In genomic region chr9:70228098-70228497, GRCh38 we compare ENCODE assay signal across 16 cellular contexts.
"Had no signal": no experiment of that assay in that cellular context is flagged by ENCODE, and none has a peak within 500 bp of the region (broad histone marks: within the 10 kb centered on the region; RNA-seq: fewer than 3 reads in every experiment).

No MANE protein-coding gene starts in this region.

- H3K4me1 Mint-ChIP-seq: activated B cell treated with CpG ODN at 0.5 μM for 24 hours; activated CD4-positive, alpha-beta T cell treated with anti-CD3 and anti-CD28 coated beads, Interleukin-2, amount 10 ng/mL, durations not matched to agents 24 days and 14 days; activated naive CD8-positive, alpha-beta T cell treated with anti-CD3 and anti-CD28 coated beads, Interleukin-2, amount 50 U/mL, for 24 hours; T-helper 17 cell had no signal

- H3K27me3 Mint-ChIP-seq: activated CD4-positive, alpha-beta T cell treated with anti-CD3 and anti-CD28 coated beads, Interleukin-2, amount 10 ng/mL, durations not matched to agents 24 days and 14 days; activated naive CD8-positive, alpha-beta T cell treated with anti-CD3 and anti-CD28 coated beads, Interleukin-2, amount 50 U/mL, for 24 hours; dendritic cell treated with granulocyte-macrophage colony-stimulating factor and Interleukin-4, amounts not matched to agents 40 ng/mL and 50 ng/mL, for 4 days; stimulated activated naive CD8-positive, alpha-beta T cell treated with anti-CD3 and anti-CD28 coated beads, Interleukin-15, Interleukin-2, amounts not matched to agents 100 ng/mL and 50 ng/mL, for 24 hours had no signal

- H3K27ac Mint-ChIP-seq: activated B cell treated with CpG ODN at 0.5 μM for 24 hours; activated CD4-positive, alpha-beta T cell treated with anti-CD3 and anti-CD28 coated beads, Interleukin-2, amount 10 ng/mL, durations not matched to agents 24 days and 14 days; activated naive CD8-positive, alpha-beta T cell treated with anti-CD3 and anti-CD28 coated beads, Interleukin-2, amount 50 U/mL, for 24 hours; dendritic cell treated with granulocyte-macrophage colony-stimulating factor and Interleukin-4, amounts not matched to agents 40 ng/mL and 50 ng/mL, for 4 days; effector memory CD8-positive, alpha-beta T cell; natural killer cell treated with Interleukin-12 subunit alpha and Interleukin-12 subunit beta and Interleukin-15 and Interleukin-18, amount 100 ng/mL, for 72 hours; stimulated activated naive CD8-positive, alpha-beta T cell treated with anti-CD3 and anti-CD28 coated beads, Interleukin-15, Interleukin-2, amounts not matched to agents 100 ng/mL and 50 ng/mL, for 24 hours; T-helper 17 cell had no signal

- H3K4me3 Mint-ChIP-seq: activated B cell treated with CpG ODN at 0.5 μM for 24 hours; activated CD4-positive, alpha-beta T cell treated with anti-CD3 and anti-CD28 coated beads, Interleukin-2, amount 10 ng/mL, durations not matched to agents 24 days and 14 days; activated naive CD8-positive, alpha-beta T cell treated with anti-CD3 and anti-CD28 coated beads, Interleukin-2, amount 50 U/mL, for 24 hours; dendritic cell treated with granulocyte-macrophage colony-stimulating factor and Interleukin-4, amounts not matched to agents 40 ng/mL and 50 ng/mL, for 4 days; effector memory CD8-positive, alpha-beta T cell; natural killer cell treated with Interleukin-12 subunit alpha and Interleukin-12 subunit beta and Interleukin-15 and Interleukin-18, amount 100 ng/mL, for 72 hours; stimulated activated naive CD8-positive, alpha-beta T cell treated with anti-CD3 and anti-CD28 coated beads, Interleukin-15, Interleukin-2, amounts not matched to agents 100 ng/mL and 50 ng/mL, for 24 hours; T-helper 17 cell had no signal

- H3K36me3 ChIP-seq: prostate gland, vagina had no signal

- H3K27me3 ChIP-seq: vagina had no signal

- H3K27ac ChIP-seq: epithelial cell of prostate, prostate gland, vagina had no signal

- ATAC-seq: activated naive CD8-positive, alpha-beta T cell treated with anti-CD3 and anti-CD28 coated beads, Interleukin-2, amount 50 U/mL, for 24 hours; effector memory CD8-positive, alpha-beta T cell; natural killer cell treated with Interleukin-12 subunit alpha and Interleukin-12 subunit beta and Interleukin-15 and Interleukin-18, amount 100 ng/mL, for 72 hours; T-helper 17 cell had no signal

- H3K9me3 Mint-ChIP-seq: activated B cell treated with CpG ODN at 0.5 μM for 24 hours; activated CD4-positive, alpha-beta T cell treated with anti-CD3 and anti-CD28 coated beads, Interleukin-2, amount 10 ng/mL, durations not matched to agents 24 days and 14 days; activated naive CD8-positive, alpha-beta T cell treated with anti-CD3 and anti-CD28 coated beads, Interleukin-2, amount 50 U/mL, for 24 hours; dendritic cell treated with granulocyte-macrophage colony-stimulating factor and Interleukin-4, amounts not matched to agents 40 ng/mL and 50 ng/mL, for 4 days; effector memory CD8-positive, alpha-beta T cell; natural killer cell treated with Interleukin-12 subunit alpha and Interleukin-12 subunit beta and Interleukin-15 and Interleukin-18, amount 100 ng/mL, for 72 hours; stimulated activated naive CD8-positive, alpha-beta T cell treated with anti-CD3 and anti-CD28 coated beads, Interleukin-15, Interleukin-2, amounts not matched to agents 100 ng/mL and 50 ng/mL, for 24 hours had no signal

- DNase-seq: activated B cell treated with CpG ODN at 0.5 μM for 24 hours; activated CD4-positive, alpha-beta T cell treated with anti-CD3 and anti-CD28 coated beads, Interleukin-2, amount 10 ng/mL, durations not matched to agents 24 days and 14 days; activated naive CD4-positive, alpha-beta T cell treated with Interleukin-2 at 50 U/mL for 16 hours; activated naive CD8-positive, alpha-beta T cell treated with anti-CD3 and anti-CD28 coated beads, Interleukin-2, amount 50 U/mL, for 24 hours; central memory CD4-positive, alpha-beta T cell; effector memory CD8-positive, alpha-beta T cell; hypothalamus; mammary epithelial cell; stimulated activated CD4-positive, alpha-beta T cell treated with anti-CD3 and anti-CD28 coated beads, Interleukin-4, amount 100 ng/mL, for 24 hours; T-helper 17 cell had no signal

- H3K4me1 ChIP-seq: prostate gland, vagina had no signal

- H3K4me3 ChIP-seq: prostate gland, vagina had no signal

- H3K9me3 ChIP-seq: prostate gland, vagina had no signal

- H3K36me3 Mint-ChIP-seq: natural killer cell treated with Interleukin-12 subunit alpha and Interleukin-12 subunit beta and Interleukin-15 and Interleukin-18, amount 100 ng/mL, for 72 hours had no signal
